In genomic region chr3:127518456-127519081, GRCh38 we compare ENCODE assay signal across 21 cellular contexts.
A peak's percentile ranks its signal among the peaks of the same experiment; 100 is the strongest.
DNase-seq lines count a peak whose midpoint lies in the region; ATAC-seq, FAIRE-seq and TF ChIP-seq lines count a peak whose summit lies in the region.
"Had no signal": no experiment of that assay in that cellular context is flagged by ENCODE, and none has a peak within 500 bp of the region (broad histone marks: within the 10 kb centered on the region; RNA-seq: fewer than 3 reads in every experiment).

No MANE protein-coding gene starts in this region.

- H2AK5ac ChIP-seq in neuronal stem cell (ENCODE audit: low read depth, low read length): no peak overlapping the region

- no peak overlapping the region for H3K27ac Mint-ChIP-seq in MCF 10A (ENCODE audit: low read depth, unreplicated experiment)
- no peak overlapping the region for H3K27ac Mint-ChIP-seq in activated CD8-positive, alpha-beta memory T cell treated with anti-CD3 and anti-CD28 coated beads, Interleukin-2, amount 10 ng/mL, durations not matched to agents 7 days and 5 days
- H3K27ac Mint-ChIP-seq: CD4-positive, alpha-beta memory T cell had no signal

- H3K23ac ChIP-seq in neuronal stem cell (ENCODE audit: low read depth, low read length, poor library complexity): no peak overlapping the region

- H3K79me1 ChIP-seq in neuronal stem cell (ENCODE audit: low read depth, low read length): no peaks in the 10 kb centered on the region

- dilution Hi-C loops in mammary epithelial cell (cut with HindIII; ENCODE audit: low sequenced_read_pairs) (no loop called here), keratinocyte (cut with MboI; ENCODE audit: extremely low pct_ligation_motif_present, low sequenced_read_pairs) (no loop called here)

- H3K27me3 ChIP-seq in mammary epithelial cell (ENCODE audit: insufficient read depth, low read length) (no peaks in the 10 kb centered on the region), Karpas-422 (ENCODE audit: low read length) (no peaks in the 10 kb centered on the region; the same call in 1 of the 2 replicates), keratinocyte (ENCODE audit: control insufficient read depth, extremely low read depth, insufficient read depth, low read length) (peaks cover 4% of the 10 kb centered on the region), neuronal stem cell (ENCODE audit: control insufficient read depth in 3 of 3, insufficient read depth in 3 of 3, low read depth in 1 of 3, low read length in 3 of 3) (peaks cover 0 to 3% (median 0%) of the 10 kb centered on the region in 3 experiments)

- no peak overlapping the region for H4K8ac ChIP-seq in neuronal stem cell (ENCODE audit: low read depth, low read length)

- H2BK5ac ChIP-seq in neuronal stem cell (ENCODE audit: low read length): no peak overlapping the region

- H2BK15ac ChIP-seq in neuronal stem cell (ENCODE audit: low read length): no peak overlapping the region

- no peak overlapping the region for H3K18ac ChIP-seq in neuronal stem cell (ENCODE audit: low read length)

- DNase-seq in mammary epithelial cell (peak; percentile 20), MCF 10A (ENCODE audit: unreplicated experiment) (no peak), Karpas-422 (peak; percentile 25), epithelial cell of esophagus (ENCODE audit: low read depth) (peak; percentile 38), keratinocyte (ENCODE audit: low read depth, low spot score) (no peak), neuronal stem cell (ENCODE audit: low spot score) (no peak), H4 (ENCODE audit: low spot score) (no peak)
- no peak for DNase-seq in activated CD8-positive, alpha-beta memory T cell treated with anti-CD3 and anti-CD28 coated beads, Interleukin-2, amount 10 ng/mL, durations not matched to agents 7 days and 5 days
- DNase-seq: 8988T; C1 segment of cervical spinal cord; Calu3; CD4-positive, alpha-beta memory T cell; COR-L47; DMS53; DMS79 treated with DMSO at 0.1 percent for 48 hours; GF-D8; GOT3; H7; HCEC 1CT had no signal

- no peak overlapping the region for H3K4me3 ChIP-seq in mammary epithelial cell (replicated peaks in 1 of 3; ENCODE audit: insufficient read depth in 1 of 3, low read depth in 2 of 3, low read length in 3 of 3)
- H3K4me3 ChIP-seq in Karpas-422 (ENCODE audit: low read length): no peak overlapping the region
- H3K4me3 ChIP-seq in epithelial cell of esophagus (ENCODE audit: low read length): no peak overlapping the region
- H3K4me3 ChIP-seq in keratinocyte (ENCODE audit: control insufficient read depth in 2 of 3, extremely low read depth in 1 of 3, insufficient read depth in 2 of 3, low read depth in 1 of 3, low read length in 3 of 3): no peak overlapping the region
- no peak overlapping the region for H3K4me3 ChIP-seq in neuronal stem cell (ENCODE audit: low read length in 2 of 2)

- no peaks in the 10 kb centered on the region for H3K36me3 ChIP-seq in mammary epithelial cell (ENCODE audit: insufficient read depth, low read length)
- H3K36me3 ChIP-seq in Karpas-422 (ENCODE audit: insufficient read depth, low read length): no peaks in the 10 kb centered on the region
- no peaks in the 10 kb centered on the region for H3K36me3 ChIP-seq in keratinocyte (ENCODE audit: control insufficient read depth in 2 of 2, extremely low read depth in 1 of 2, insufficient read depth in 2 of 2, low read length in 2 of 2)
- no peaks in the 10 kb centered on the region for H3K36me3 ChIP-seq in neuronal stem cell (replicated peaks in 1 of 2; ENCODE audit: control insufficient read depth in 2 of 2, insufficient read depth in 2 of 2, low read length in 2 of 2)

- no TSS peak for BruUV-seq in mammary epithelial cell (replicated peaks; lab: Mats Ljungman, UMichigan)
- no TSS peak for BruUV-seq in MCF 10A (replicated peaks; lab: Mats Ljungman, UMichigan)

- H3K4ac ChIP-seq in neuronal stem cell (ENCODE audit: low read length): no peak overlapping the region

- ATAC-seq in activated CD8-positive, alpha-beta memory T cell treated with anti-CD3 and anti-CD28 coated beads, Interleukin-2, amount 10 ng/mL, durations not matched to agents 7 days and 5 days: no peak

- no peaks in the 10 kb centered on the region for H3K4me1 Mint-ChIP-seq in MCF 10A (ENCODE audit: insufficient read depth, unreplicated experiment)
- H3K4me1 Mint-ChIP-seq in activated CD8-positive, alpha-beta memory T cell treated with anti-CD3 and anti-CD28 coated beads, Interleukin-2, amount 10 ng/mL, durations not matched to agents 7 days and 5 days: no peaks in the 10 kb centered on the region
- H3K4me1 Mint-ChIP-seq: CD4-positive, alpha-beta memory T cell had no signal

- in situ Hi-C loops in mammary epithelial cell (cut with MboI; ENCODE audit: low sequenced_read_pairs in 2 of 2): no loop called here

- no peak overlapping the region for H3K9ac ChIP-seq in mammary epithelial cell (ENCODE audit: insufficient read depth, low read length)
- no peak overlapping the region for H3K9ac ChIP-seq in Karpas-422 (ENCODE audit: low read length)
- no peak overlapping the region for H3K9ac ChIP-seq in keratinocyte (ENCODE audit: control insufficient read depth, extremely low read depth, insufficient read depth, low read length)
- H3K9ac ChIP-seq in neuronal stem cell (ENCODE audit: low read depth, low read length, poor library complexity): no peak overlapping the region

- H4K20me1 ChIP-seq in mammary epithelial cell (ENCODE audit: insufficient read depth, low read length) (no peaks in the 10 kb centered on the region), Karpas-422 (ENCODE audit: insufficient read depth, low read depth, low read length) (no peaks in the 10 kb centered on the region), keratinocyte (ENCODE audit: control insufficient read depth, extremely low read depth, insufficient read depth, low read length) (no peaks in the 10 kb centered on the region)

- H3K36me3 Mint-ChIP-seq in MCF 10A (ENCODE audit: insufficient read depth, unreplicated experiment): no peaks in the 10 kb centered on the region
- no peaks in the 10 kb centered on the region for H3K36me3 Mint-ChIP-seq in activated CD8-positive, alpha-beta memory T cell treated with anti-CD3 and anti-CD28 coated beads, Interleukin-2, amount 10 ng/mL, durations not matched to agents 7 days and 5 days
- H3K36me3 Mint-ChIP-seq: CD4-positive, alpha-beta memory T cell had no signal

- no peaks in the 10 kb centered on the region for H3K9me1 ChIP-seq in keratinocyte (ENCODE audit: control insufficient read depth, extremely low read depth, insufficient read depth, low read length)

- H2BK120ac ChIP-seq in neuronal stem cell (ENCODE audit: low read depth, low read length): no peak overlapping the region

- POLR2A ChIA-PET in MCF 10A (lab: Yijun Ruan, JAX): no interaction called here

- H2AFZ ChIP-seq in mammary epithelial cell (ENCODE audit: low read depth, low read length) (no peak overlapping the region), Karpas-422 (ENCODE audit: low read length) (no peak overlapping the region), keratinocyte (ENCODE audit: control insufficient read depth, low read length) (no peak overlapping the region), neuronal stem cell (ENCODE audit: low read length) (no peak overlapping the region)

- H3K79me2 ChIP-seq in mammary epithelial cell (ENCODE audit: insufficient read depth, low read length) (no peaks in the 10 kb centered on the region), Karpas-422 (ENCODE audit: low read length) (no peaks in the 10 kb centered on the region), keratinocyte (ENCODE audit: control insufficient read depth, insufficient read depth, low read length) (no peaks in the 10 kb centered on the region)

- no peaks in the 10 kb centered on the region for H3K9me2 ChIP-seq in Karpas-422 (replicated peaks; ENCODE audit: insufficient read depth, low read length)

- no peak overlapping the region for H3K14ac ChIP-seq in neuronal stem cell (ENCODE audit: low read length)

- FAIRE-seq in keratinocyte (lab: Jason Lieb, UNC): peak; percentile 34
- FAIRE-seq: GM12891, GM18507 had no signal

- H3K9me3 ChIP-seq in mammary epithelial cell (replicated peaks; ENCODE audit: insufficient read depth, low read length) (no peaks in the 10 kb centered on the region), Karpas-422 (ENCODE audit: low read length) (no peaks in the 10 kb centered on the region), keratinocyte (ENCODE audit: control insufficient read depth, low read depth, low read length) (peaks cover 2% of the 10 kb centered on the region), neuronal stem cell (replicated peaks in 1 of 2; ENCODE audit: control insufficient read depth in 2 of 2, insufficient read depth in 1 of 2, low read depth in 1 of 2, low read length in 2 of 2) (peaks cover 4 to 7% of the 10 kb centered on the region in 2 donors)

- H3K27me3 Mint-ChIP-seq in MCF 10A (ENCODE audit: insufficient read depth, unreplicated experiment): peaks cover 45% of the 10 kb centered on the region
- peaks cover 45% of the 10 kb centered on the region for H3K27me3 Mint-ChIP-seq in activated CD8-positive, alpha-beta memory T cell treated with anti-CD3 and anti-CD28 coated beads, Interleukin-2, amount 10 ng/mL, durations not matched to agents 7 days and 5 days

- WGBS in mammary epithelial cell (ENCODE audit: low coverage, missing lambda C conversion rate): 71% methylated on average over 4 of the region's 4 CpGs
- WGBS in neuronal stem cell (ENCODE audit: extremely low coverage in 2 of 2, insufficient read length in 2 of 2, insufficient replicate concordance in 1 of 2), 2 donors: no CpG with 5 or more reads among the region's 4 CpGs

- H3K4me1 ChIP-seq in mammary epithelial cell (ENCODE audit: insufficient read depth, low read length) (no peaks in the 10 kb centered on the region), Karpas-422 (ENCODE audit: low read length) (no peaks in the 10 kb centered on the region), keratinocyte (ENCODE audit: control insufficient read depth, extremely low read depth, insufficient read depth, low read length) (no peaks in the 10 kb centered on the region), neuronal stem cell (ENCODE audit: control insufficient read depth in 2 of 2, insufficient read depth in 1 of 2, low read depth in 1 of 2, low read length in 2 of 2) (no peaks in the 10 kb centered on the region)

- H3K27ac ChIP-seq in mammary epithelial cell (ENCODE audit: insufficient read depth, low read depth, low read length) (no peak overlapping the region), Karpas-422 (ENCODE audit: low read length) (no peak overlapping the region), keratinocyte (ENCODE audit: control insufficient read depth, insufficient read depth, low read length) (no peak overlapping the region), neuronal stem cell (replicated peaks; ENCODE audit: low read length) (no peak overlapping the region)

- intact Hi-C loops in mammary epithelial cell (cut with micrococcal nuclease) (no loop called here), MCF 10A (cut with micrococcal nuclease) (no loop called here)

- H3K4me3 Mint-ChIP-seq in MCF 10A (ENCODE audit: unreplicated experiment): no peak overlapping the region
- no peak overlapping the region for H3K4me3 Mint-ChIP-seq in activated CD8-positive, alpha-beta memory T cell treated with anti-CD3 and anti-CD28 coated beads, Interleukin-2, amount 10 ng/mL, durations not matched to agents 7 days and 5 days
- H3K4me3 Mint-ChIP-seq: CD4-positive, alpha-beta memory T cell had no signal

- H2BK12ac ChIP-seq in neuronal stem cell (ENCODE audit: low read length): no peak overlapping the region

- H3K4me2 ChIP-seq in mammary epithelial cell (ENCODE audit: insufficient read depth, low read depth, low read length) (no peak overlapping the region), Karpas-422 (ENCODE audit: low read depth, low read length, poor library complexity, severe bottlenecking) (no peak overlapping the region), keratinocyte (ENCODE audit: control insufficient read depth, extremely low read depth, insufficient read depth, low read depth, low read length) (no peak overlapping the region), neuronal stem cell (ENCODE audit: insufficient read depth, low read length, poor library complexity, severe bottlenecking) (no peak overlapping the region)

- H4K91ac ChIP-seq in neuronal stem cell (ENCODE audit: low read depth, low read length, poor library complexity): no peak overlapping the region

- no peak for TF ChIP-seq CTCF in mammary epithelial cell (conservative IDR thresholded peaks at IDR 0.05 in 1 of 2, IDR thresholded peaks at IDR 0.05 in 1 of 2; ENCODE audit: extremely low read depth in 1 of 2, insufficient read depth in 1 of 2, low read depth in 1 of 2, low read length in 2 of 2)
- no peak for TF ChIP-seq CTCF in MCF 10A (IDR thresholded peaks at IDR 0.05; ENCODE audit: unreplicated experiment)
- no peak for TF ChIP-seq CTCF in epithelial cell of esophagus (IDR thresholded peaks at IDR 0.05; ENCODE audit: insufficient read depth, low read depth, low read length, missing control alignments)
- no peak for TF ChIP-seq CTCF in keratinocyte (optimal IDR thresholded peaks at IDR 0.05 in 1 of 3, IDR thresholded peaks at IDR 0.05 in 1 of 3, conservative IDR thresholded peaks at IDR 0.05 in 1 of 3; ENCODE audit: extremely low read depth in 1 of 3, insufficient read depth in 2 of 3, low read length in 3 of 3)

- no peaks in the 10 kb centered on the region for H3K9me3 Mint-ChIP-seq in MCF 10A (ENCODE audit: unreplicated experiment)
- no peaks in the 10 kb centered on the region for H3K9me3 Mint-ChIP-seq in activated CD8-positive, alpha-beta memory T cell treated with anti-CD3 and anti-CD28 coated beads, Interleukin-2, amount 10 ng/mL, durations not matched to agents 7 days and 5 days (ENCODE audit: low read depth)

- CTCF ChIA-PET in mammary epithelial cell (lab: Charles Lee; ENCODE audit: low non-redundant PET) (no interaction called here), MCF 10A (lab: Yijun Ruan, JAX) (interaction anchor here (0.6 to 1.1 kb wide), 3 partner anchors 19 to 996 kb away, joined by 3 to 4 read pairs (median 3); no protein-coding TSS in a partner anchor)
- CTCF ChIA-PET in activated CD8-positive, alpha-beta memory T cell treated with anti-CD3 and anti-CD28 coated beads, Interleukin-2, amount 10 ng/mL, durations not matched to agents 7 days and 5 days (lab: Charles Lee): no interaction called here

Comparison
In these comparisons a context has a peak if more than half of its experiments do, and no peak if none do; other contexts are left out.
1. DNase-seq: peak in mammary epithelial cell (single experiment), Karpas-422 (single experiment) and epithelial cell of esophagus (single experiment); none in MCF 10A (single experiment), keratinocyte (single experiment), neuronal stem cell (single experiment), H4 (single experiment) and activated CD8-positive, alpha-beta memory T cell treated with anti-CD3 and anti-CD28 coated beads, Interleukin-2, amount 10 ng/mL, durations not matched to agents 7 days and 5 days (single experiment).